In genomic region chr11:63887600-63887999, GRCh38 we compare ENCODE assay signal across 8 cellular contexts. TPM values are rescaled to one million over a fixed set of nuclear protein-coding genes. Genes with fewer than 3 reads are reported as not detected.
A peak's percentile ranks its signal among the peaks of the same experiment; 100 is the strongest.
DNase-seq lines count a peak whose midpoint lies in the region; ATAC-seq, FAIRE-seq and TF ChIP-seq lines count a peak whose summit lies in the region.

No MANE protein-coding gene starts in this region.

- no peak overlapping the region for H2BK12ac ChIP-seq in H1 (ENCODE audit: low read depth, low read length)

- H3K4me1 ChIP-seq in OCI-LY7 (ENCODE audit: insufficient read depth, low read length, poor library complexity, severe bottlenecking) = peaks cover 31% of the 10 kb centered on the region
- H3K4me1 ChIP-seq in H1 (replicated peaks in 1 of 4; ENCODE audit: control insufficient read depth in 3 of 4, insufficient read depth in 4 of 4, low read length in 3 of 4) = peaks cover 14 to 34% (median 16%) of the 10 kb centered on the region in 4 experiments
- peaks cover 12% of the 10 kb centered on the region for H3K4me1 ChIP-seq in parathyroid adenoma

- H3K56ac ChIP-seq in H1 (replicated peaks; ENCODE audit: insufficient read length, low read depth, low read length) = no peak overlapping the region

- H3K23me2 ChIP-seq in H1 (ENCODE audit: low read depth, low read length) = 0 out of 2 replicates have a peak, but pooled peaks cover 3% of the 10 kb centered on the region

- no peak overlapping the region for H3K23ac ChIP-seq in H1 (ENCODE audit: insufficient read length)

- H3K9me3 ChIP-seq in OCI-LY7 (ENCODE audit: low read length) = no peaks in the 10 kb centered on the region
- H3K9me3 ChIP-seq in H1 (ENCODE audit: insufficient read depth in 2 of 2, low read depth in 1 of 2, low read length in 1 of 2) = no peaks in the 10 kb centered on the region
- no peaks in the 10 kb centered on the region for H3K9me3 ChIP-seq in parathyroid adenoma (ENCODE audit: control insufficient read depth, low read length)

- intact Hi-C loops in OCI-LY7 (cut with micrococcal nuclease; ENCODE audit: unreplicated experiment) = loop anchor here (5.0 kb wide), 1 partner anchor 35 kb away; no protein-coding TSS in a partner anchor

- H4K8ac ChIP-seq in H1 (ENCODE audit: extremely low read depth, insufficient read depth, low read length) = no peak overlapping the region

- DNase-seq in ELF-1 (ENCODE audit: low read depth, low spot score) (peak; percentile 27), OCI-LY7 (ENCODE audit: low spot score) (no peak), H1 (ENCODE audit: low read depth in 1 of 2, low spot score in 2 of 2) (no peak), NCI-H446 (lab: John Stamatoyannopoulos, UW) (no peak), osteocyte (ENCODE audit: extremely low spot score, unreplicated experiment) (no peak)

- H3K36me3 ChIP-seq in OCI-LY7 (ENCODE audit: insufficient read depth, low read length) (peaks cover 47% of the 10 kb centered on the region), H1 (ENCODE audit: control insufficient read depth in 2 of 4, insufficient read depth in 4 of 4, low read length in 3 of 4) (no peaks in the 10 kb centered on the region), parathyroid adenoma (ENCODE audit: control insufficient read depth, insufficient read depth, low read length) (no peaks in the 10 kb centered on the region)

- no peak overlapping the region for H3K18ac ChIP-seq in H1 (ENCODE audit: extremely low read depth, low read length)

- H2AFZ ChIP-seq in OCI-LY7 (ENCODE audit: low read length) (no peak overlapping the region), H1 (ENCODE audit: low read length) (no peak overlapping the region), parathyroid adenoma (no peak overlapping the region)

- H3K4me1 Mint-ChIP-seq in osteocyte (ENCODE audit: unreplicated experiment) = peaks cover 21% of the 10 kb centered on the region

- H3K36me3 Mint-ChIP-seq in osteocyte (ENCODE audit: unreplicated experiment) = peaks cover 5% of the 10 kb centered on the region

- H3K27me3 ChIP-seq in H1 (replicated peaks in 1 of 4; ENCODE audit: control insufficient read depth in 3 of 4, extremely low read depth in 1 of 4, insufficient read depth in 3 of 4, low read length in 3 of 4) (no peaks in the 10 kb centered on the region), parathyroid adenoma (ENCODE audit: control insufficient read depth, insufficient read depth, low read length) (no peaks in the 10 kb centered on the region)

- no peaks in the 10 kb centered on the region for H3K9me3 Mint-ChIP-seq in osteocyte (ENCODE audit: unreplicated experiment)

- H3K4me2 ChIP-seq in OCI-LY7 (ENCODE audit: low read length) (peak overlapping the region; percentile 88), H1 (ENCODE audit: insufficient read depth in 1 of 2, low read depth in 2 of 2, low read length in 2 of 2) (peak overlapping the region in 1 of 2 experiments; percentile 54; a peak in 3 of 4 replicates), parathyroid adenoma (ENCODE audit: low read length) (peak overlapping the region; percentile 62)

- H3K4ac ChIP-seq in H1 (replicated peaks; ENCODE audit: insufficient read length, low read depth, low read length) = no peak overlapping the region

- peak overlapping the region; percentile 63 for H3K4me3 ChIP-seq in OCI-LY7 (ENCODE audit: low read depth, low read length, poor library complexity, severe bottlenecking)
- peak overlapping the region in 1 of 4 experiments; percentile 26; a peak in 1 of 8 replicates for H3K4me3 ChIP-seq in H1 (ENCODE audit: extremely low read depth in 1 of 4, insufficient read depth in 2 of 4, low read depth in 3 of 4, low read length in 4 of 4)
- no peak overlapping the region for H3K4me3 ChIP-seq in parathyroid adenoma (ENCODE audit: low read depth, low read length)

- POLR2A ChIA-PET in OCI-LY7 (lab: Charles Lee) = interaction anchor here (1.1 kb wide), 1 partner anchor 25 kb away, joined by 3 read pairs; no protein-coding TSS in a partner anchor
- POLR2A ChIA-PET in H1 (lab: Charles Lee; ENCODE audit: partially characterized antibody) = interaction anchor here (0.9 to 2.8 kb wide), 9 partner anchors 9 to 40 kb away, joined by 3 to 11 read pairs (median 4); no protein-coding TSS in a partner anchor

- H2BK120ac ChIP-seq in H1 (replicated peaks; ENCODE audit: low read depth, low read length) = no peak overlapping the region

- H3K9me2 ChIP-seq in OCI-LY7 (ENCODE audit: insufficient read depth, low read length) = no peaks in the 10 kb centered on the region

- no peak overlapping the region for H4K91ac ChIP-seq in H1 (replicated peaks; ENCODE audit: insufficient read length, low read length)

- TF ChIP-seq CTCF in OCI-LY7 (conservative IDR thresholded peaks at IDR 0.05; ENCODE audit: low read length) (no peak), H1 (IDR thresholded peaks at IDR 0.05; ENCODE audit: control extremely low read depth in 1 of 3, insufficient read depth in 1 of 3, low read depth in 1 of 3, low read length in 3 of 3) (no peak), parathyroid adenoma (IDR thresholded peaks at IDR 0.05) (no peak), osteocyte (IDR thresholded peaks at IDR 0.05) (no peak)

- peaks cover 48% of the 10 kb centered on the region for H3K79me2 ChIP-seq in OCI-LY7 (ENCODE audit: insufficient read depth, low read depth, low read length)
- peaks cover 4 to 84% of the 10 kb centered on the region in 2 experiments; a peak in 3 of 4 replicates for H3K79me2 ChIP-seq in H1 (ENCODE audit: control insufficient read depth in 1 of 2, insufficient read depth in 2 of 2, low read length in 2 of 2)
- H3K79me2 ChIP-seq in parathyroid adenoma = peaks cover 58% of the 10 kb centered on the region

- no peak for TF ChIP-seq EP300 in H1 (IDR thresholded peaks at IDR 0.05; ENCODE audit: borderline replicate concordance in 1 of 2, low read depth in 2 of 2, low read length in 2 of 2)

- no peak overlapping the region for H3K27ac Mint-ChIP-seq in osteocyte (ENCODE audit: unreplicated experiment)

- 0 out of 2 replicates have a peak overlapping the region, but pooled peaks have one; percentile 36 for H2BK5ac ChIP-seq in H1 (ENCODE audit: low read depth, low read length)

- H2AK5ac ChIP-seq in H1 (ENCODE audit: low read depth, low read length) = no peak overlapping the region

- peaks cover 21% of the 10 kb centered on the region for H4K20me1 ChIP-seq in OCI-LY7 (ENCODE audit: insufficient read depth, low read length)
- H4K20me1 ChIP-seq in H1 (replicated peaks in 1 of 2; ENCODE audit: control insufficient read depth in 1 of 2, insufficient read depth in 2 of 2, low read length in 2 of 2) = peaks cover 12 to 20% of the 10 kb centered on the region in 2 experiments

- WGBS in H1 (ENCODE audit: extremely low coverage in 1 of 2, insufficient coverage in 1 of 2, insufficient read length in 1 of 2, insufficient replicate concordance in 2 of 2, low coverage in 1 of 2, low lambda C conversion rate in 2 of 2, missing lambda C conversion rate in 1 of 2), 2 experiments = 63% methylated on average over 4 of the region's 4 CpGs; no CpG with 5 or more reads in 1 of the 2 experiments

- TF ChIP-seq RAD21 in H1 (IDR thresholded peaks at IDR 0.05 in 1 of 2, conservative IDR thresholded peaks at IDR 0.05 in 1 of 2; ENCODE audit: low read depth in 2 of 2, low read length in 2 of 2) = no peak

- H3K27ac ChIP-seq in OCI-LY7 (ENCODE audit: low read depth, low read length, poor library complexity, severe bottlenecking) (peak overlapping the region; percentile 47), H1 (ENCODE audit: low read depth, low read length) (peak overlapping the region; percentile 13; the same call in 1 of the 2 replicates), parathyroid adenoma (no peak overlapping the region)

- no peak overlapping the region for H2BK20ac ChIP-seq in H1 (ENCODE audit: low read length)

- H3K27me3 Mint-ChIP-seq in osteocyte (ENCODE audit: unreplicated experiment) = no peaks in the 10 kb centered on the region

- TF ChIP-seq POLR2A in H1 (IDR thresholded peaks at IDR 0.05; ENCODE audit: control extremely low read depth in 1 of 2, low read depth in 2 of 2, low read length in 2 of 2) = no peak

- H3K14ac ChIP-seq in H1 (ENCODE audit: insufficient read length) = no peak overlapping the region

- no peak overlapping the region for H4K5ac ChIP-seq in H1 (ENCODE audit: insufficient read length, low read depth, low read length)

- H3K79me1 ChIP-seq in H1 (ENCODE audit: low read depth, low read length) = peaks cover 23% of the 10 kb centered on the region

- no peak overlapping the region for H3K4me3 Mint-ChIP-seq in osteocyte (ENCODE audit: unreplicated experiment)

- BruUV-seq in OCI-LY7 (replicated peaks; lab: Mats Ljungman, UMichigan) = no TSS peak

- ATAC-seq in HG03159 (IDR thresholded peaks at IDR 0.05; ENCODE audit: unreplicated experiment) = no peak
- ATAC-seq in esophagus mucosa = no peak

- no peak for FAIRE-seq in H1 (lab: Jason Lieb, UNC)

- CTCF ChIA-PET in OCI-LY7 (lab: Charles Lee; ENCODE audit: unreplicated experiment) = interaction anchor here (0.7 kb wide), 1 partner anchor 11 kb away, joined by 6 read pairs; no protein-coding TSS in a partner anchor
- CTCF ChIA-PET in H1 (lab: Charles Lee; ENCODE audit: partially characterized antibody) = interaction anchor here (0.9 to 6.4 kb wide), 11 partner anchors 13 to 71 kb away, joined by 3 to 45 read pairs (median 3); partner anchors contain the start of gene MARK2

- H3K9ac ChIP-seq in H1 (replicated peaks in 1 of 4; ENCODE audit: extremely low read depth in 1 of 4, low read depth in 3 of 4, low read length in 3 of 4) (no peak overlapping the region), parathyroid adenoma (no peak overlapping the region)

- peak overlapping the region; percentile 61; the same call in 1 of the 2 replicates for H2BK15ac ChIP-seq in H1 (ENCODE audit: low read length)

RNA-seq across cellular contexts. Expression of gene RCOR2, which starts 29.4 kb away (rescaled TPM):
- 2.1 and 2.4 TPM in 2 replicates for total RNA-seq in OCI-LY7 (2014; rRNA removed; shearing (Covaris generic))
- total RNA-seq in OCI-LY7 (2022) (2.4 and 3.2 TPM in 2 replicates), esophagus mucosa (0.16 TPM), osteocyte (2.5 and 2.6 TPM in 2 replicates)
- 78.0 and 80.1 TPM in 2 replicates for total RNA-seq in H1 (2021; fragmentation: NEBNext Ultra II Directional; extraction: Animal tissue kit (Norgen Biotek cat#: 25700))
- 54.6 and 75.9 TPM in 2 replicates for polyA plus RNA-seq in H1 (2011; rRNA removed)
- 67.2 TPM for polyA plus RNA-seq in H1 (2011; cell fraction: cytosol; rRNA removed)
- 110 TPM for polyA plus RNA-seq in H1 (2011; cell fraction: nucleus; rRNA removed)
- 55.1 to 84.2 TPM (median 78.1 TPM) in 4 replicates for polyA plus RNA-seq in H1 (2012, experiment 1 of 2)
- polyA plus RNA-seq in H1 (2012, experiment 2 of 2) = 64.1 TPM
- 47.1 TPM for polyA plus RNA-seq in H1 (2013, experiment 1 of 2)
- polyA plus RNA-seq in H1 (2013, experiment 2 of 2) = 41.5 TPM
- polyA minus RNA-seq in H1 (2011; rRNA and poly(A)+ RNA removed) = 54.5 and 69.3 TPM in 2 replicates
- polyA minus RNA-seq in H1 (2011; cell fraction: cytosol; rRNA and poly(A)+ RNA removed) = 50.3 TPM
- 42.1 TPM for polyA minus RNA-seq in H1 (2011; cell fraction: nucleus; rRNA and poly(A)+ RNA removed)

RNA-seq across cellular contexts. Expression of gene MARK2, which starts 48.7 kb away (rescaled TPM):
- total RNA-seq in OCI-LY7 (2014; rRNA removed; shearing (Covaris generic)) = 20.8 and 22.7 TPM in 2 replicates
- total RNA-seq in OCI-LY7 (2022) (40.1 and 45.4 TPM in 2 replicates), esophagus mucosa (70.6 TPM), osteocyte (31.8 and 33.4 TPM in 2 replicates)
- total RNA-seq in H1 (2021; fragmentation: NEBNext Ultra II Directional; extraction: Animal tissue kit (Norgen Biotek cat#: 25700)) = 56.5 and 58.5 TPM in 2 replicates
- 19.3 and 24.4 TPM in 2 replicates for polyA plus RNA-seq in H1 (2011; rRNA removed)
- 18.1 TPM for polyA plus RNA-seq in H1 (2011; cell fraction: cytosol; rRNA removed)
- 32.7 TPM for polyA plus RNA-seq in H1 (2011; cell fraction: nucleus; rRNA removed)
- polyA plus RNA-seq in H1 (2012, experiment 1 of 2) = 29.2 to 30.7 TPM (median 29.5 TPM) in 4 replicates
- polyA plus RNA-seq in H1 (2012, experiment 2 of 2) = 25.5 TPM
- polyA plus RNA-seq in H1 (2013, experiment 1 of 2) = 30.7 TPM
- 28.7 TPM for polyA plus RNA-seq in H1 (2013, experiment 2 of 2)
- 22.4 and 28.2 TPM in 2 replicates for polyA minus RNA-seq in H1 (2011; rRNA and poly(A)+ RNA removed)
- 38.7 TPM for polyA minus RNA-seq in H1 (2011; cell fraction: cytosol; rRNA and poly(A)+ RNA removed)
- polyA minus RNA-seq in H1 (2011; cell fraction: nucleus; rRNA and poly(A)+ RNA removed) = 28.2 TPM

RNA-seq across cellular contexts. Expression of gene NAA40, which starts 51.2 kb away (rescaled TPM):
- total RNA-seq in OCI-LY7 (2014; rRNA removed; shearing (Covaris generic)) = 24.5 and 34.5 TPM in 2 replicates
- total RNA-seq in OCI-LY7 (2022) (45.1 and 45.5 TPM in 2 replicates), esophagus mucosa (10.8 TPM), osteocyte (24.0 and 28.1 TPM in 2 replicates)
- 31.1 and 34.1 TPM in 2 replicates for total RNA-seq in H1 (2021; fragmentation: NEBNext Ultra II Directional; extraction: Animal tissue kit (Norgen Biotek cat#: 25700))
- polyA plus RNA-seq in H1 (2011; rRNA removed) = 20.0 and 23.7 TPM in 2 replicates
- 27.8 TPM for polyA plus RNA-seq in H1 (2011; cell fraction: cytosol; rRNA removed)
- polyA plus RNA-seq in H1 (2011; cell fraction: nucleus; rRNA removed) = 43.0 TPM
- polyA plus RNA-seq in H1 (2012, experiment 1 of 2) = 24.6 to 30.7 TPM (median 25.7 TPM) in 4 replicates
- 18.0 TPM for polyA plus RNA-seq in H1 (2012, experiment 2 of 2)
- polyA plus RNA-seq in H1 (2013, experiment 1 of 2) = 14.5 TPM
- 13.6 TPM for polyA plus RNA-seq in H1 (2013, experiment 2 of 2)
- 20.8 and 23.4 TPM in 2 replicates for polyA minus RNA-seq in H1 (2011; rRNA and poly(A)+ RNA removed)
- 10.6 TPM for polyA minus RNA-seq in H1 (2011; cell fraction: cytosol; rRNA and poly(A)+ RNA removed)
- 20.5 TPM for polyA minus RNA-seq in H1 (2011; cell fraction: nucleus; rRNA and poly(A)+ RNA removed)

Comparison
In these comparisons a context has a peak if more than half of its experiments do, and no peak if none do; other contexts are left out.
1. RNA of gene RCOR2, which starts 29.4 kb away (total RNA-seq): 78.0 to 80.1 TPM in H1; 2.5 to 2.6 TPM in osteocyte, 2.1 to 3.2 TPM in OCI-LY7 and 0.16 TPM in esophagus mucosa (single experiment); every median in the first group is over 10 times any median in the second.